9 cellular contexts compared by ENCODE assay signal in the genomic region with DNA sequence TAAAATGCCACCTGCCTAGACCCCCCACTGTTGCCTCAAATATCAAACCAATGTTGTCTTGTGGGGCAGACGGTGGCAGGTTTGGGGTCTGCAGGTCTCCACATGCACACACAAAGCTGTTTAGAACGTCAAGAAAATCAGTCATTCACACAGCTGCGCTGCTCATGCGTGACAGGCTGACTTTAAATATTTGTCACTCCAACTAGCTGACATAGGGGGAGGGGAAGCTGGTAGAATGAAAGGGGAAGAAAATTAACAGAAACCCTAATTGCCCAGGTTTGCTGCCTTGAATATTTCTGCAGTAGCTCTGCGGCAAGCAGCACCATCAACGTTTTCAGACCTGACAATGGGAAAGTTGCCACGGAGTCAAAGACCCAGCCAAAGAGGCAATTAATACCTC.
DNase-seq lines count a peak whose midpoint lies in the region; ATAC-seq and TF ChIP-seq lines count a peak whose summit lies in the region.
"Had no signal": no experiment of that assay in that cellular context is flagged by ENCODE, and none has a peak within 500 bp of the region (broad histone marks: within the 10 kb centered on the region; RNA-seq: fewer than 3 reads in every experiment).

No MANE protein-coding gene starts in this region.

- H3K27me3 Mint-ChIP-seq in endodermal cell (ENCODE audit: insufficient read depth): peaks cover 53% of the 10 kb centered on the region

- no peak overlapping the region for H3K27ac Mint-ChIP-seq in endodermal cell
- H3K27ac Mint-ChIP-seq: dendritic cell treated with granulocyte-macrophage colony-stimulating factor and Interleukin-4, amounts not matched to agents 40 ng/mL and 50 ng/mL, for 4 days had no signal

- no peak overlapping the region for H3K9ac ChIP-seq in endodermal cell (ENCODE audit: extremely low read depth, low read length, poor library complexity, severe bottlenecking)

- H3K9me3 Mint-ChIP-seq in endodermal cell: no peaks in the 10 kb centered on the region
- H3K9me3 Mint-ChIP-seq: dendritic cell treated with granulocyte-macrophage colony-stimulating factor and Interleukin-4, amounts not matched to agents 40 ng/mL and 50 ng/mL, for 4 days had no signal

- peak; percentile 66 for DNase-seq in GM13977 (ENCODE audit: low spot score)
- peak; percentile 45 for DNase-seq in MV-4-11 (lab: John Stamatoyannopoulos, UW)
- DNase-seq in endodermal cell: peak; percentile 17
- DNase-seq in stimulated activated CD4-positive, alpha-beta T cell treated with anti-CD3 and anti-CD28 coated beads, Interleukin-12 subunit alpha, Interleukin-12 subunit beta, amount 100 ng/mL, for 4 hours: no peak
- no peak for DNase-seq in activated CD4-positive, CD25-positive, alpha-beta regulatory T cell (lab: John Stamatoyannopoulos, UW)

- H3K36me3 ChIP-seq in endodermal cell (ENCODE audit: control insufficient read depth, insufficient read depth, low read length): no peaks in the 10 kb centered on the region

- H3K4me3 Mint-ChIP-seq in endodermal cell: no peak overlapping the region
- H3K4me3 Mint-ChIP-seq: dendritic cell treated with granulocyte-macrophage colony-stimulating factor and Interleukin-4, amounts not matched to agents 40 ng/mL and 50 ng/mL, for 4 days had no signal

- no peaks in the 10 kb centered on the region for H3K4me1 ChIP-seq in endodermal cell (ENCODE audit: control insufficient read depth, insufficient read depth, low read length)

- H3K27me3 ChIP-seq in endodermal cell (ENCODE audit: control insufficient read depth, insufficient read depth, low read length, poor library complexity, severe bottlenecking): peaks cover 50% of the 10 kb centered on the region

- no peak overlapping the region for H3K27ac ChIP-seq in endodermal cell (ENCODE audit: low read depth, low read length)

- peak; percentile 72 for ATAC-seq in GM21737 (IDR thresholded peaks at IDR 0.05; ENCODE audit: unreplicated experiment)
- no peak for ATAC-seq in HG03039 (IDR thresholded peaks at IDR 0.05; ENCODE audit: unreplicated experiment)
- ATAC-seq in HG03135 (IDR thresholded peaks at IDR 0.05; ENCODE audit: unreplicated experiment): no peak

- in situ Hi-C loops in GM13977 (cut with MboI; ENCODE audit: low pct_unique_long_range_greater_than_20kb, low sequenced_read_pairs, unreplicated experiment): no loop called here

- peaks cover 6% of the 10 kb centered on the region for H3K4me1 Mint-ChIP-seq in endodermal cell

- no peaks in the 10 kb centered on the region for H3K9me3 ChIP-seq in endodermal cell (ENCODE audit: control insufficient read depth, low read length)

- H3K4me3 ChIP-seq in endodermal cell (ENCODE audit: low read length): no peak overlapping the region

- WGBS in endodermal cell (ENCODE audit: insufficient coverage in 1 of 2, insufficient read length in 1 of 2), 2 experiments: 56 to 61% methylated on average over 5 to 7 of the region's 7 CpGs

- TF ChIP-seq CTCF in GM13977 (IDR thresholded peaks at IDR 0.05; ENCODE audit: extremely low read depth, insufficient read depth, missing control alignments): no peak
- no peak for TF ChIP-seq CTCF in endodermal cell (conservative IDR thresholded peaks at IDR 0.05)

- no peaks in the 10 kb centered on the region for H3K36me3 Mint-ChIP-seq in endodermal cell (ENCODE audit: low read depth)

Comparison
In these comparisons a context has a peak if more than half of its experiments do, and no peak if none do; other contexts are left out.
1. DNase-seq: peak in GM13977 (single experiment), MV-4-11 (single experiment) and endodermal cell (single experiment); none in stimulated activated CD4-positive, alpha-beta T cell treated with anti-CD3 and anti-CD28 coated beads, Interleukin-12 subunit alpha, Interleukin-12 subunit beta, amount 100 ng/mL, for 4 hours (single experiment) and activated CD4-positive, CD25-positive, alpha-beta regulatory T cell (0 of 4).